17 cellular contexts compared by ENCODE assay signal in genomic region chr7:101557978-101558741, GRCh38.
"Had no signal": no experiment of that assay in that cellular context is flagged by ENCODE, and none has a peak within 500 bp of the region (broad histone marks: within the 10 kb centered on the region; RNA-seq: fewer than 3 reads in every experiment).

No MANE protein-coding gene starts in this region.

- H3K4me3 ChIP-seq: gastrocnemius medialis, heart left ventricle, neural progenitor cell, pancreas, stomach, thoracic aorta, uterus had no signal

- H3K4me3 Mint-ChIP-seq: activated T-helper 17 cell treated with anti-CD3 and anti-CD28 coated beads, Interleukin-2, amount 50 U/mL, for 72 hours; dendritic cell treated with granulocyte-macrophage colony-stimulating factor and Interleukin-4, amounts not matched to agents 40 ng/mL and 50 ng/mL, for 4 days; neural progenitor cell had no signal

- H3K27ac ChIP-seq: brain microvascular endothelial cell, gastrocnemius medialis, heart left ventricle, neural progenitor cell, pancreas, stomach, thoracic aorta, uterus had no signal

- H3K36me3 Mint-ChIP-seq: naive B cell had no signal

- DNase-seq: activated naive CD4-positive, alpha-beta T cell treated with Interleukin-2 at 50 U/mL for 16 hours; anterior cingulate cortex; brain microvascular endothelial cell; erythroblast; gastrocnemius medialis; mammary epithelial cell; naive B cell; retina; small intestine; stomach had no signal

- H3K9me3 Mint-ChIP-seq: activated T-helper 17 cell treated with anti-CD3 and anti-CD28 coated beads, Interleukin-2, amount 50 U/mL, for 72 hours; dendritic cell treated with granulocyte-macrophage colony-stimulating factor and Interleukin-4, amounts not matched to agents 40 ng/mL and 50 ng/mL, for 4 days; neural progenitor cell had no signal

- H3K4me1 Mint-ChIP-seq: activated T-helper 17 cell treated with anti-CD3 and anti-CD28 coated beads, Interleukin-2, amount 50 U/mL, for 72 hours had no signal

- ATAC-seq: activated T-helper 17 cell treated with anti-CD3 and anti-CD28 coated beads, Interleukin-2, amount 50 U/mL, for 72 hours; gastrocnemius medialis; heart left ventricle; pancreas had no signal

- H3K27ac Mint-ChIP-seq: activated T-helper 17 cell treated with anti-CD3 and anti-CD28 coated beads, Interleukin-2, amount 50 U/mL, for 72 hours; dendritic cell treated with granulocyte-macrophage colony-stimulating factor and Interleukin-4, amounts not matched to agents 40 ng/mL and 50 ng/mL, for 4 days; neural progenitor cell had no signal
